12 cellular contexts compared by ENCODE assay signal in genomic region chr7:138864667-138865066, GRCh38.
DNase-seq lines count a peak whose midpoint lies in the region; ATAC-seq and TF ChIP-seq lines count a peak whose summit lies in the region.
"Had no signal": no experiment of that assay in that cellular context is flagged by ENCODE, and none has a peak within 500 bp of the region (broad histone marks: within the 10 kb centered on the region; RNA-seq: fewer than 3 reads in every experiment).

No MANE protein-coding gene starts in this region.

- H3K4me1 Mint-ChIP-seq in HFFc6 (ENCODE audit: low read depth): peaks cover 21% of the 10 kb centered on the region

- H3K36me3 Mint-ChIP-seq in HFFc6 (ENCODE audit: low read depth): peaks cover 31% of the 10 kb centered on the region

- ATAC-seq in SK-N-SH treated with all-trans-retinoic acid at 6 μM for 48 hours: peak; percentile 83
- no peak for ATAC-seq in HG03354 (IDR thresholded peaks at IDR 0.05; ENCODE audit: poor library complexity, severe bottlenecking, unreplicated experiment)
- no peak for ATAC-seq in HG02642 (IDR thresholded peaks at IDR 0.05; ENCODE audit: poor library complexity, unreplicated experiment)

- no peak for TF ChIP-seq CTCF in BJ (IDR thresholded peaks at IDR 0.05; ENCODE audit: insufficient read depth, low read depth, low read length)
- TF ChIP-seq CTCF in HFFc6 (IDR thresholded peaks at IDR 0.05): no peak

- peak; percentile 26 for DNase-seq in BJ (ENCODE audit: low read depth)
- peak; percentile 87 for DNase-seq in HFFc6
- peak; percentile 28 for DNase-seq in foreskin melanocyte
- no peak for DNase-seq in activated CD4-positive, alpha-beta T cell treated with anti-CD3 and anti-CD28 coated beads for 1 hour
- DNase-seq in retina: no peak
- DNase-seq: DND-41, hippocampal formation, NCI-H2227 treated with DMSO at 0.1 percent for 48 hours had no signal

- no peaks in the 10 kb centered on the region for H3K9me3 Mint-ChIP-seq in HFFc6

- peaks cover 11% of the 10 kb centered on the region for H3K36me3 ChIP-seq in BJ (ENCODE audit: control insufficient read depth, insufficient read depth, low read length)

- H3K4me3 ChIP-seq in BJ (ENCODE audit: low read depth, low read length): no peak overlapping the region
- H3K4me3 ChIP-seq: HAP-1 had no signal

- H3K27me3 ChIP-seq in BJ (ENCODE audit: control insufficient read depth, insufficient read depth, low read length): no peaks in the 10 kb centered on the region

- peak overlapping the region; percentile 73 for H3K27ac Mint-ChIP-seq in HFFc6

- CTCF ChIA-PET in BJ (lab: Yijun Ruan, JAX): interaction anchor here (1.2 kb wide), 1 partner anchor 10 kb away, joined by 3 read pairs; no protein-coding TSS in a partner anchor

- H3K4me3 Mint-ChIP-seq in HFFc6: no peak overlapping the region

- H3K27me3 Mint-ChIP-seq in HFFc6 (ENCODE audit: insufficient read depth): peaks cover 3% of the 10 kb centered on the region; the same call in 1 of the 2 replicates

- POLR2A ChIA-PET in BJ (lab: Charles Lee): no interaction called here

TF ChIP-seq in SK-N-SH treated with all-trans-retinoic acid at 6 μM for 48 hours, 23 proteins besides CTCF, POLR2A, EP300 and RAD21:
- no peak for TF ChIP-seq TSHZ2 (CRISPR knock-in tag; IDR thresholded peaks at IDR 0.05)
- TF ChIP-seq ZC3H10 (CRISPR knock-in tag; IDR thresholded peaks at IDR 0.05): peak; percentile 66; the same call in 1 of the 2 replicates
- peak; percentile 57 for TF ChIP-seq ISL1 (CRISPR knock-in tag; IDR thresholded peaks at IDR 0.05)
- TF ChIP-seq PATZ1 (CRISPR knock-in tag; IDR thresholded peaks at IDR 0.05; ENCODE audit: borderline replicate concordance): 0 out of 2 replicates have a peak, but pooled peaks have one; percentile 33
TF ChIP-seq in SK-N-SH treated with all-trans-retinoic acid at 6 μM for 48 hours: peak in this region for 3.

Comparison
In these comparisons a context has a peak if more than half of its experiments do, and no peak if none do; other contexts are left out.
1. DNase-seq: peak in BJ (single experiment), HFFc6 (single experiment) and foreskin melanocyte (single experiment); none in activated CD4-positive, alpha-beta T cell treated with anti-CD3 and anti-CD28 coated beads for 1 hour (single experiment) and retina (single experiment).